In genomic region chr7:45852984-45853383, GRCh38 we compare ENCODE assay signal across 15 cellular contexts. TPM values are rescaled to one million over a fixed set of nuclear protein-coding genes. Genes with fewer than 3 reads are reported as not detected.
"Had no signal": no experiment of that assay in that cellular context is flagged by ENCODE, and none has a peak within 500 bp of the region (broad histone marks: within the 10 kb centered on the region; RNA-seq: fewer than 3 reads in every experiment).

No MANE protein-coding gene starts in this region.

RNA-seq across cellular contexts. Expression of gene CCDC201, which starts 19.9 kb away (rescaled TPM):
- total RNA-seq: activated CD4-positive, alpha-beta memory T cell treated with anti-CD3 and anti-CD28 coated beads, Interleukin-2, amount 10 ng/mL, durations not matched to agents 7 days and 5 days; activated CD4-positive, alpha-beta T cell treated with anti-CD3 and anti-CD28 coated beads, Interleukin-2, amount 10 ng/mL, durations not matched to agents 7 days and 5 days; activated T-cell treated with anti-CD3 and anti-CD28 coated beads, Interleukin-2, amount 50 U/mL, for 72 hours; astrocyte; chondrocyte; dermis blood vessel endothelial cell; esophagus squamous epithelium; fibroblast of lung; fibroblast of villous mesenchyme; gastroesophageal sphincter; glomerular endothelial cell; T-cell; T-helper 2 cell treated with Interferon-gamma antibody and Interleukin-4, amounts not matched to agents 100 ng/mL and 5 ng/mL, for 36 hours; WTC11 had no signal
- polyA plus RNA-seq: adipose tissue, fibroblast of lung had no signal

RNA-seq across cellular contexts. Expression of gene IGFBP1, which starts 35.3 kb away (rescaled TPM):
- total RNA-seq: activated CD4-positive, alpha-beta memory T cell treated with anti-CD3 and anti-CD28 coated beads, Interleukin-2, amount 10 ng/mL, durations not matched to agents 7 days and 5 days; activated CD4-positive, alpha-beta T cell treated with anti-CD3 and anti-CD28 coated beads, Interleukin-2, amount 10 ng/mL, durations not matched to agents 7 days and 5 days; activated T-cell treated with anti-CD3 and anti-CD28 coated beads, Interleukin-2, amount 50 U/mL, for 72 hours; astrocyte; esophagus squamous epithelium; fibroblast of lung; gastroesophageal sphincter; glomerular endothelial cell; T-helper 2 cell treated with Interferon-gamma antibody and Interleukin-4, amounts not matched to agents 100 ng/mL and 5 ng/mL, for 36 hours had no signal
- polyA plus RNA-seq: fibroblast of lung had no signal
